ENCODE assay signal across 11 cellular contexts in genomic region chr18:46416706-46417638, GRCh38.
DNase-seq lines count a peak whose midpoint lies in the region; ATAC-seq and TF ChIP-seq lines count a peak whose summit lies in the region.
"Had no signal": no experiment of that assay in that cellular context is flagged by ENCODE, and none has a peak within 500 bp of the region (broad histone marks: within the 10 kb centered on the region; RNA-seq: fewer than 3 reads in every experiment).

No MANE protein-coding gene starts in this region.

- no peak overlapping the region for H2AFZ ChIP-seq in Karpas-422 (ENCODE audit: low read length)

- H3K36me3 ChIP-seq in Karpas-422 (ENCODE audit: insufficient read depth, low read length): no peaks in the 10 kb centered on the region
- no peaks in the 10 kb centered on the region for H3K36me3 ChIP-seq in esophagus muscularis mucosa
- H3K36me3 ChIP-seq: suprapubic skin had no signal

- H3K4me3 ChIP-seq in Karpas-422 (ENCODE audit: low read length) (no peak overlapping the region), esophagus muscularis mucosa (no peak overlapping the region)
- H3K4me3 ChIP-seq: suprapubic skin had no signal

- no peak overlapping the region for H3K27ac ChIP-seq in Karpas-422 (ENCODE audit: low read length)
- H3K27ac ChIP-seq in esophagus muscularis mucosa (replicated peaks in 1 of 4): peak overlapping the region in 3 of 4 donors; percentile 70 to 78 (median 71)
- H3K27ac ChIP-seq: 22Rv1, suprapubic skin had no signal

- H3K4me1 ChIP-seq in Karpas-422 (ENCODE audit: low read length) (no peaks in the 10 kb centered on the region), esophagus muscularis mucosa (peaks cover 36 to 66% (median 49%) of the 10 kb centered on the region in 4 donors)

- H3K27me3 ChIP-seq in Karpas-422 (ENCODE audit: low read length) (no peaks in the 10 kb centered on the region), esophagus muscularis mucosa (no peaks in the 10 kb centered on the region)
- H3K27me3 ChIP-seq: suprapubic skin had no signal

- H3K79me2 ChIP-seq in Karpas-422 (ENCODE audit: low read length): no peaks in the 10 kb centered on the region

- H3K9me3 ChIP-seq in Karpas-422 (ENCODE audit: low read length) (no peaks in the 10 kb centered on the region), esophagus muscularis mucosa (no peaks in the 10 kb centered on the region)
- H3K9me3 ChIP-seq: suprapubic skin had no signal

- WGBS in esophagus muscularis mucosa: 92% methylated on average over 4 of the region's 4 CpGs

- H4K20me1 ChIP-seq in Karpas-422 (ENCODE audit: insufficient read depth, low read depth, low read length): no peaks in the 10 kb centered on the region

- no peak for TF ChIP-seq CTCF in esophagus muscularis mucosa (IDR thresholded peaks at IDR 0.05)

- H3K4me2 ChIP-seq in Karpas-422 (ENCODE audit: low read depth, low read length, poor library complexity, severe bottlenecking): no peak overlapping the region

- TF ChIP-seq EP300 in esophagus muscularis mucosa (IDR thresholded peaks at IDR 0.05): no peak

- no peak overlapping the region for H3K9ac ChIP-seq in Karpas-422 (ENCODE audit: low read length)

- intact Hi-C loops in esophagus muscularis mucosa (cut with DNase I): no loop called here

- peak; percentile 86 for ATAC-seq in GM21367 (IDR thresholded peaks at IDR 0.05; ENCODE audit: unreplicated experiment)

- no peak for TF ChIP-seq POLR2A in esophagus muscularis mucosa (IDR thresholded peaks at IDR 0.05; ENCODE audit: low read depth)

- DNase-seq in DMS53 (lab: John Stamatoyannopoulos, UW) (peak; percentile 63), DMS53 treated with DMSO at 0.1 percent for 48 hours (lab: John Stamatoyannopoulos, UW; ENCODE audit: unreplicated experiment) (no peak), Karpas-422 (peak; percentile 88), esophagus muscularis mucosa (ENCODE audit: extremely low spot score) (no peak), NCI-H187 (lab: John Stamatoyannopoulos, UW) (no peak), superior temporal gyrus (ENCODE audit: extremely low spot score) (no peak), NCI-H1105 (lab: John Stamatoyannopoulos, UW) (no peak)
- DNase-seq: NCI-H1930 had no signal

- H3K9me2 ChIP-seq in Karpas-422 (replicated peaks; ENCODE audit: insufficient read depth, low read length): no peaks in the 10 kb centered on the region

Comparison
In these comparisons a context has a peak if more than half of its experiments do, and no peak if none do; other contexts are left out.
1. DNase-seq: peak in DMS53 (single experiment) and Karpas-422 (single experiment); none in DMS53 treated with DMSO at 0.1 percent for 48 hours (single experiment), esophagus muscularis mucosa (single experiment), NCI-H187 (0 of 2), superior temporal gyrus (single experiment) and NCI-H1105 (single experiment).